Comparison of ENCODE assay signal across 14 cellular contexts in the genomic region with DNA sequence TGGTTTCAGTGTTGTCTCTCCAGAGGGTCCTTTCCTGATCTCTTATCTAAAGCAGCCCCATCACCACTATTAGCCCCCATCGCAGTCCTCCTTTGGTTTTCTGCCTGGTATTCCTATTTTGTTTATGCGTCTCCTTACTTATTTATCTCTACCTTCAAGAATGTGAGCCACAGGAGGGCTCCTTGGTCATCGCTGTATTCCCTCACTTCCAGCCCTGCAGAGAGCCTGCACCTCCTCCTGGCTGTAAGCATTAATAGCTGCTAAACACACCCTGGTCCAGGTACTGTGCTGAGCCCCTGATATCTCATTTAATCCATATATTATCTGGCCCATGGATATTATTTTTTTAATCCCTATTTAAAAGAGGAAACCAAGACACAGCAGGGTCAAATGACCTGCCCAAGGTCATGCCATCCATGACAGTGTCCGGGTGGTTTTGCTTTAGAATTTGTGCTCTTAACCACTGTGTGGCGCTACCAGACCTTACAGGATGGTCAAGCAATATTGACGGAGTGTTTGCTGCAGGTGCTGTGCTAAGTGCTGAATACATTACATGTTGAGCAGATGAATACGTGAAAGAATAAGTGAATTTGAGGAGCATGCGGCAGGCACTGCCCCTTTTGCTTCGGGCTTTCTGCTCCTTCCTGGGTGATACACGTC.
DNase-seq lines count a peak whose midpoint lies in the region; TF ChIP-seq lines count a peak whose summit lies in the region.
"Had no signal": no experiment of that assay in that cellular context is flagged by ENCODE, and none has a peak within 500 bp of the region (broad histone marks: within the 10 kb centered on the region; RNA-seq: fewer than 3 reads in every experiment).

No MANE protein-coding gene starts in this region.

- no peak overlapping the region for H2BK120ac ChIP-seq in trophoblast cell (ENCODE audit: insufficient read depth, low read length, poor library complexity)

- no peak overlapping the region for H2AK5ac ChIP-seq in trophoblast cell (ENCODE audit: low read length)

- POLR2A ChIA-PET in HEK293T (lab: Yijun Ruan, JAX): no interaction called here

- DNase-seq in HEK293T (ENCODE audit: extremely low spot score) (peak; percentile 68), RPMI8226 (peak; percentile 6), hepatocyte (ENCODE audit: low spot score) (peak; percentile 29), islet precursor cell (no peak), NCI-H128 (lab: John Stamatoyannopoulos, UW; ENCODE audit: unreplicated experiment) (no peak), trophoblast cell (no peak), mesenteric fat pad (ENCODE audit: low spot score) (no peak)
- DNase-seq: activated effector memory CD4-positive, alpha-beta T cell treated with anti-CD3 and anti-CD28 coated beads, Interleukin-2, amount 50 U/mL, for 16 hours; cerebellar nuclear complex; sigmoid colon; uterus had no signal

- H3K79me2 ChIP-seq in hepatocyte (no peaks in the 10 kb centered on the region), trophoblast cell (ENCODE audit: control insufficient read depth, insufficient read depth, low read length, poor library complexity) (no peaks in the 10 kb centered on the region)

- no peaks in the 10 kb centered on the region for H4K20me1 ChIP-seq in hepatocyte (ENCODE audit: insufficient read depth, poor library complexity, severe bottlenecking)

- H4K12ac ChIP-seq in trophoblast cell (ENCODE audit: low read depth, low read length): no peak overlapping the region

- no peak overlapping the region for H4K91ac ChIP-seq in trophoblast cell (ENCODE audit: low read depth, low read length)

- H4K8ac ChIP-seq in trophoblast cell (ENCODE audit: low read depth, low read length): no peak overlapping the region

- H3K4me3 ChIP-seq in hepatocyte (no peak overlapping the region), trophoblast cell (ENCODE audit: low read depth, low read length) (no peak overlapping the region)
- H3K4me3 ChIP-seq: gastroesophageal sphincter, sigmoid colon, SJCRH30, uterus had no signal

- H3K27me3 ChIP-seq in hepatocyte: no peaks in the 10 kb centered on the region
- H3K27me3 ChIP-seq in trophoblast cell (ENCODE audit: insufficient read depth, low read length): no peaks in the 10 kb centered on the region
- H3K27me3 ChIP-seq: sigmoid colon, SJCRH30, uterus had no signal

- no peak overlapping the region for H3K18ac ChIP-seq in trophoblast cell (ENCODE audit: low read length)

- H3K4me2 ChIP-seq in hepatocyte (no peak overlapping the region), trophoblast cell (ENCODE audit: low read length) (no peak overlapping the region)

- no peak overlapping the region for H3K27ac ChIP-seq in 22Rv1
- H3K27ac ChIP-seq in hepatocyte: no peak overlapping the region
- H3K27ac ChIP-seq in trophoblast cell (ENCODE audit: low read depth, low read length): no peak overlapping the region
- H3K27ac ChIP-seq: gastroesophageal sphincter, sigmoid colon, SJCRH30, uterus had no signal

- H2BK12ac ChIP-seq in trophoblast cell (ENCODE audit: low read length): no peak overlapping the region

- H3K9me2 ChIP-seq in hepatocyte (replicated peaks; ENCODE audit: insufficient read depth): no peaks in the 10 kb centered on the region

- no peak overlapping the region for H3K9ac ChIP-seq in trophoblast cell (ENCODE audit: low read length)

- WGBS in hepatocyte (ENCODE audit: low lambda C conversion rate, missing lambda C conversion rate): 69% methylated on average over 10 of the region's 10 CpGs
- whole genome bisulfite sequencing in trophoblast cell (ENCODE audit: extremely low coverage, insufficient coverage, insufficient read length): no CpG with 5 or more reads among the region's 10 CpGs

- H3K23ac ChIP-seq in trophoblast cell (ENCODE audit: low read length): no peak overlapping the region

- no peak overlapping the region for H3K4ac ChIP-seq in trophoblast cell (ENCODE audit: low read depth, low read length)

- H3K4me1 ChIP-seq in hepatocyte (ENCODE audit: insufficient read depth) (no peaks in the 10 kb centered on the region), trophoblast cell (ENCODE audit: control insufficient read depth in 1 of 2, insufficient read depth in 2 of 2, low read length in 2 of 2) (no peaks in the 10 kb centered on the region)
- H3K4me1 ChIP-seq: gastroesophageal sphincter, sigmoid colon, uterus had no signal

- H3K79me1 ChIP-seq in trophoblast cell (ENCODE audit: low read length): no peaks in the 10 kb centered on the region

- no peak overlapping the region for H2AFZ ChIP-seq in hepatocyte
- no peak overlapping the region for H2AFZ ChIP-seq in trophoblast cell (ENCODE audit: insufficient read depth, low read length, poor library complexity)

- H2BK5ac ChIP-seq in trophoblast cell (ENCODE audit: low read depth, low read length, poor library complexity): no peak overlapping the region

- H3K36me3 ChIP-seq in hepatocyte (replicated peaks; ENCODE audit: insufficient read depth, low read depth): no peaks in the 10 kb centered on the region
- H3K36me3 ChIP-seq in trophoblast cell (ENCODE audit: control insufficient read depth in 1 of 2, insufficient read depth in 2 of 2, low read length in 2 of 2): no peaks in the 10 kb centered on the region
- H3K36me3 ChIP-seq: gastroesophageal sphincter, sigmoid colon, SJCRH30, uterus had no signal

- H3K9me3 ChIP-seq in hepatocyte (ENCODE audit: low read depth) (no peaks in the 10 kb centered on the region), trophoblast cell (ENCODE audit: insufficient read depth, low read depth, low read length) (peaks cover 2% of the 10 kb centered on the region)
- H3K9me3 ChIP-seq: gastroesophageal sphincter, sigmoid colon, SJCRH30, uterus had no signal

- peak; percentile 25; the same call in 1 of the 2 replicates for TF ChIP-seq CTCF in 22Rv1 (IDR thresholded peaks at IDR 0.05)
- TF ChIP-seq CTCF in hepatocyte (IDR thresholded peaks at IDR 0.05; ENCODE audit: poor library complexity): peak; percentile 41

- CTCF ChIA-PET in HEK293T (lab: Yijun Ruan, JAX): interaction anchor here (0.9 to 1.9 kb wide), 4 partner anchors 9 to 343 kb away, joined by 4 to 6 read pairs (median 4); no protein-coding TSS in a partner anchor

- H3K14ac ChIP-seq in trophoblast cell (ENCODE audit: low read length): no peak overlapping the region

TF ChIP-seq in HEK293T, 16 proteins besides CTCF, POLR2A, EP300 and RAD21:
- TF ChIP-seq PKNOX1 (IDR thresholded peaks at IDR 0.05) (no peak), FOXK2 (IDR thresholded peaks at IDR 0.05) (no peak), SUZ12 (IDR thresholded peaks at IDR 0.05) (no peak), TARDBP (IDR thresholded peaks at IDR 0.05) (no peak), FOXM1 (IDR thresholded peaks at IDR 0.05; ENCODE audit: borderline replicate concordance) (no peak), SP1 (IDR thresholded peaks at IDR 0.05) (no peak), CTBP1 (IDR thresholded peaks at IDR 0.05; ENCODE audit: borderline replicate concordance) (no peak), ZNF384 (IDR thresholded peaks at IDR 0.05) (no peak), LEF1 (IDR thresholded peaks at IDR 0.05; ENCODE audit: borderline replicate concordance) (no peak), FOXA1 (IDR thresholded peaks at IDR 0.05) (no peak), ELF4 (IDR thresholded peaks at IDR 0.05) (no peak), BHLHE40 (IDR thresholded peaks at IDR 0.05; ENCODE audit: borderline replicate concordance) (no peak), HDGF (IDR thresholded peaks at IDR 0.05; ENCODE audit: borderline replicate concordance) (no peak), L3MBTL2 (conservative IDR thresholded peaks at IDR 0.05) (no peak), ARNT (IDR thresholded peaks at IDR 0.05) (no peak)

Comparison
In these comparisons a context has a peak if more than half of its experiments do, and no peak if none do; other contexts are left out.
1. DNase-seq: peak in HEK293T (single experiment), RPMI8226 (single experiment) and hepatocyte (single experiment); none in islet precursor cell (single experiment), NCI-H128 (single experiment), trophoblast cell (0 of 2) and mesenteric fat pad (single experiment).